Comparison of ENCODE assay signal across 20 cellular contexts in the genomic region with DNA sequence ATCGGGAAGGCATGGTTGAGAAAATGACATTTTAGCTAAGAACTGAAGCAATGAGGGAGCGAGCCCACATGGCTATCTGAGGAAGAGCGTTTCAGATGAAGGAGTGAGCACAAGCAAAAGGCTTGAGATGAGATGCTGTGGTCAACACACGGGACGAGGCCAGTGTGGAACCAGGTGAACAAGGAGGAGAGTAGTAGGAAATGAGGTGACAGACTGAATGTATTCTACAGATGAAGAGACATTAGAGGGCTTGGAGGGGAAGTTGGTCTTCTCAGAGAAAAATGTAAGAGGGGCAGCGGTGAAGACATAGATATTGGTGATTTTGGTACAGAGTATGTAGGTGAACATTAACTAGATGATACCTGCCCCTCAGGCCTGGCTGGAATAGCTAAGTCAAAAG.
"Had no signal": no experiment of that assay in that cellular context is flagged by ENCODE, and none has a peak within 500 bp of the region (broad histone marks: within the 10 kb centered on the region; RNA-seq: fewer than 3 reads in every experiment).

No MANE protein-coding gene starts in this region.

- H3K9me3 Mint-ChIP-seq: activated CD8-positive, alpha-beta T cell treated with anti-CD3 and anti-CD28 coated beads for 36 hours; effector memory CD8-positive, alpha-beta T cell; T-helper 1 cell treated with Interleukin-12 subunit alpha and Interleukin-12 subunit beta and Interleukin-4 antibody, amounts not matched to agents 30 μg/mL and 1 μg/mL, for 36 hours had no signal

- H3K4me3 Mint-ChIP-seq: activated CD8-positive, alpha-beta T cell treated with anti-CD3 and anti-CD28 coated beads for 36 hours; effector memory CD8-positive, alpha-beta T cell; T-helper 1 cell treated with Interleukin-12 subunit alpha and Interleukin-12 subunit beta and Interleukin-4 antibody, amounts not matched to agents 30 μg/mL and 1 μg/mL, for 36 hours had no signal

- H3K27ac ChIP-seq: gastroesophageal sphincter, heart right ventricle, lower lobe of right lung, tibial nerve, WERI-Rb-1 had no signal

- H3K27me3 Mint-ChIP-seq: activated CD8-positive, alpha-beta T cell treated with anti-CD3 and anti-CD28 coated beads for 36 hours; effector memory CD8-positive, alpha-beta T cell had no signal

- H3K27me3 ChIP-seq: gastroesophageal sphincter, heart right ventricle, tibial nerve had no signal

- DNase-seq: activated CD4-positive, alpha-beta T cell treated with anti-CD3 and anti-CD28 coated beads for 4 hours; activated CD8-positive, alpha-beta T cell treated with anti-CD3 and anti-CD28 coated beads for 36 hours; activated gamma-delta T cell; activated T-cell treated with anti-CD3 and anti-CD28 coated beads, Interleukin-2, amount 50 U/mL, for 48 hours; dermis blood vessel endothelial cell; effector memory CD8-positive, alpha-beta T cell; heart right ventricle; left cardiac atrium; lower lobe of right lung; midbrain; retina; stimulated activated CD4-positive, alpha-beta T cell treated with anti-CD3 and anti-CD28 coated beads, Interleukin-15, amount 100 ng/mL, for 24 hours; stimulated activated CD4-positive, alpha-beta T cell treated with anti-CD3 and anti-CD28 coated beads, Interleukin-4, amount 100 ng/mL, for 1 hour; stimulated activated naive CD4-positive, alpha-beta T cell; substantia nigra; WERI-Rb-1 had no signal

- ATAC-seq: activated CD8-positive, alpha-beta T cell treated with anti-CD3 and anti-CD28 coated beads for 36 hours; effector memory CD8-positive, alpha-beta T cell; gastroesophageal sphincter; heart right ventricle; lower lobe of right lung; SK-N-SH treated with all-trans-retinoic acid at 6 μM for 48 hours had no signal

- H3K4me3 ChIP-seq: gastroesophageal sphincter, heart right ventricle, lower lobe of right lung, tibial nerve had no signal

- H3K27ac Mint-ChIP-seq: activated CD8-positive, alpha-beta T cell treated with anti-CD3 and anti-CD28 coated beads for 36 hours; effector memory CD8-positive, alpha-beta T cell; T-helper 1 cell treated with Interleukin-12 subunit alpha and Interleukin-12 subunit beta and Interleukin-4 antibody, amounts not matched to agents 30 μg/mL and 1 μg/mL, for 36 hours had no signal

- H3K4me1 ChIP-seq: gastroesophageal sphincter, heart right ventricle, lower lobe of right lung had no signal

- H3K9me3 ChIP-seq: gastroesophageal sphincter, heart right ventricle, lower lobe of right lung, tibial nerve had no signal
